ENCODE assay signal across 9 cellular contexts in the genomic region with DNA sequence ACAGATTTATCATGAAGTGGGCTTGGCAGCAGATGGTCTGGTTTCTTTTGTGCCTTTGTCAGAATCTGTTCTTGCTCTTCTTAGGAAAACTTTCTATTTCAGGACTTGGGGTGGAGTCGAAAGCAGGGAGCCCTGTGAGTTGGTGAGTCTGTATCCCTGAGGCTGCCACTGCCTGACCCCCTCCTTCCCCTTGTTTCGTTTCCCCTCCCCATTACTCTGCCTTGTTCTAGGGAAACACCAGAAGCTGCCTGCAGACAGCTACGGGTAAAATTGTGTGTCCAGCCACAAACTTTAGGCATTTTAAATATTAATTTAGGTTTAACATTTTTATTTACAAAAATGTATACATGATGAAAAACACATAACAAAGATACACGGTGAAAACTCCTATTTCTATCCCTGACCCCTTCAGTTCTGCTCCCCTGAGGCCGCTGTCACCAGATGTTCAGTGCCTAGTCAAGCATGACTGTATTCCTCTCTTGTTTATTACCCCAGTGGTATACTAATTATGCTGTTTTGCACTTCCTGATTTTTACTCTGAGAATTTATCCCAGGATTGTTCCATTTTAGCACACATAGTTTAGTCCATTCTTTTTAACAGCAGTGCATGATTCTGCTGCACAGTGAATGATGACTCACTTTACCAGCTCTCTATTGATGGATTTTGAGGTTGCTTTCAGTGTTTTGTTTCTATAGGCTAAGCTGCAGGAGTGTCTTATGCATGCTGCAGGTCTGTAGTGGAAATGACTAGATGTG. TPM values are rescaled to one million over a fixed set of nuclear protein-coding genes. Genes with fewer than 3 reads are reported as not detected.
DNase-seq lines count a peak whose midpoint lies in the region; ATAC-seq, FAIRE-seq and TF ChIP-seq lines count a peak whose summit lies in the region.
"Had no signal": no experiment of that assay in that cellular context is flagged by ENCODE, and none has a peak within 500 bp of the region (broad histone marks: within the 10 kb centered on the region; RNA-seq: fewer than 3 reads in every experiment).

No MANE protein-coding gene starts in this region.

- 51% methylated on average over 5 of the region's 5 CpGs for WGBS in K562 (ENCODE audit: insufficient coverage, low coverage, missing lambda C conversion rate)

- TF ChIP-seq RAD21 in K562 (CRISPR knock-in tag; conservative IDR thresholded peaks at IDR 0.05 in 1 of 2, IDR thresholded peaks at IDR 0.05 in 1 of 2), result no peak

- peaks cover 100% of the 10 kb centered on the region for H3K79me2 ChIP-seq in K562 (ENCODE audit: control insufficient read depth, insufficient read depth, low read length)

- H4K20me1 ChIP-seq in K562 (replicated peaks; ENCODE audit: control insufficient read depth, insufficient read depth, low read length), result peaks cover 17% of the 10 kb centered on the region

- no peak for TF ChIP-seq CTCF in K562 (IDR thresholded peaks at IDR 0.05 in 2 of 3, conservative IDR thresholded peaks at IDR 0.05 in 1 of 3; ENCODE audit: insufficient read depth in 2 of 3, low read depth in 1 of 3, low read length in 3 of 3)

- no peaks in the 10 kb centered on the region for H3K9me3 ChIP-seq in K562 (replicated peaks; ENCODE audit: control insufficient read depth, insufficient read depth, low read depth, low read length)
- no peaks in the 10 kb centered on the region for H3K9me3 ChIP-seq in muscle layer of duodenum (ENCODE audit: control insufficient read depth in 1 of 2, low read length in 2 of 2)

- H3K4me2 ChIP-seq in K562 (ENCODE audit: insufficient read depth, low read length), result no peak overlapping the region

- peaks cover 72 to 97% of the 10 kb centered on the region in 2 experiments for H3K4me1 ChIP-seq in K562 (replicated peaks in 1 of 2; ENCODE audit: control insufficient read depth in 2 of 2, insufficient read depth in 2 of 2, low read length in 2 of 2)
- peaks cover 78 to 79% of the 10 kb centered on the region in 2 donors for H3K4me1 ChIP-seq in muscle layer of duodenum (ENCODE audit: control insufficient read depth in 1 of 2, insufficient read depth in 2 of 2, low read length in 2 of 2)

- ATAC-seq in GM18520 (IDR thresholded peaks at IDR 0.05; ENCODE audit: unreplicated experiment) (peak; percentile 28), K562 (no peak)

- no peak overlapping the region; the same call in 2 of the 3 replicates for H3K27ac ChIP-seq in K562 (ENCODE audit: extremely low read depth, low read depth, low read length)
- peak overlapping the region; percentile 25 for H3K27ac ChIP-seq in muscle layer of duodenum (ENCODE audit: low read length)

- no peak overlapping the region for H3K4me3 ChIP-seq in K562
- no peak overlapping the region for H3K4me3 ChIP-seq in muscle layer of duodenum (ENCODE audit: low read depth in 1 of 2, low read length in 2 of 2)

- H2AFZ ChIP-seq in K562 (ENCODE audit: low read depth, low read length), result no peak overlapping the region

- H3K9ac ChIP-seq in K562 (ENCODE audit: insufficient read depth in 1 of 2, low read depth in 2 of 2, low read length in 2 of 2), result peak overlapping the region in 1 of 2 experiments; percentile 36; a peak in 1 of 4 replicates

- TF ChIP-seq EP300 in K562 (IDR thresholded peaks at IDR 0.05; ENCODE audit: low read length), result no peak

- H3K36me3 ChIP-seq in K562 (ENCODE audit: control insufficient read depth, insufficient read depth, low read length) (peaks cover 38% of the 10 kb centered on the region; the same call in 2 of the 3 replicates), muscle layer of duodenum (ENCODE audit: control insufficient read depth in 1 of 2, insufficient read depth in 2 of 2, low read length in 2 of 2) (no peaks in the 10 kb centered on the region)

- FAIRE-seq in K562 (lab: Jason Lieb, UNC), result no peak
- FAIRE-seq: endometrium had no signal

- in situ Hi-C loops in KBM-7 (cut with MboI; ENCODE audit: low pct_unique_long_range_greater_than_20kb, low sequenced_read_pairs) (no loop called here), K562 (cut with MboI) (no loop called here)

- CTCF ChIA-PET in K562 (lab: Yijun Ruan, JAX; ENCODE audit: low intra/inter-chr PET ratio), result no interaction called here

- peaks cover 3% of the 10 kb centered on the region for H3K9me1 ChIP-seq in K562 (ENCODE audit: control insufficient read depth, insufficient read depth, low read length)

- intact Hi-C loops in K562 (cut with micrococcal nuclease), result no loop called here

- H3K27me3 ChIP-seq in K562 (ENCODE audit: control insufficient read depth in 2 of 2, insufficient read depth in 2 of 2, low read length in 2 of 2), result no peaks in the 10 kb centered on the region
- no peaks in the 10 kb centered on the region for H3K27me3 ChIP-seq in muscle layer of duodenum (ENCODE audit: low read depth, low read length)

- DNase-seq in AG08395 (ENCODE audit: low spot score) (peak; percentile 63), KBM-7 (peak; percentile 73), K562 (ENCODE audit: extremely low read depth in 1 of 4, low spot score in 3 of 4) (no peak), GDM1 (lab: John Stamatoyannopoulos, UW) (no peak), middle frontal gyrus (ENCODE audit: extremely low spot score, low spot score) (no peak)
- no peak for DNase-seq in central memory CD4-positive, alpha-beta T cell

- POLR2A ChIA-PET in K562 (lab: Yijun Ruan, JAX), result interaction anchor here (2.7 kb wide), 1 partner anchor 35 kb away, joined by 9 read pairs; no protein-coding TSS in a partner anchor

- BruUV-seq in K562 (replicated peaks; lab: Mats Ljungman, UMichigan), result no TSS peak

- no peak for TF ChIP-seq POLR2A in K562 (conservative IDR thresholded peaks at IDR 0.05)

TF ChIP-seq in K562, 482 proteins besides CTCF, POLR2A, EP300 and RAD21 (continues in another document):
- TF ChIP-seq NCOA1 (IDR thresholded peaks at IDR 0.05; ENCODE audit: low read depth), result no peak
- no peak for TF ChIP-seq LCOR (CRISPR knock-in tag; IDR thresholded peaks at IDR 0.05)
- TF ChIP-seq ILF3 (IDR thresholded peaks at IDR 0.05; ENCODE audit: borderline replicate concordance), result no peak
- TF ChIP-seq, protein P1, sequence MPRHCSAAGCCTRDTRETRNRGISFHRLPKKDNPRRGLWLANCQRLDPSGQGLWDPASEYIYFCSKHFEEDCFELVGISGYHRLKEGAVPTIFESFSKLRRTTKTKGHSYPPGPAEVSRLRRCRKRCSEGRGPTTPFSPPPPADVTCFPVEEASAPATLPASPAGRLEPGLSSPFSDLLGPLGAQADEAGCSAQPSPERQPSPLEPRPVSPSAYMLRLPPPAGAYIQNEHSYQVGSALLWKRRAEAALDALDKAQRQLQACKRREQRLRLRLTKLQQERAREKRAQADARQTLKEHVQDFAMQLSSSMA (CRISPR knock-in tag; IDR thresholded peaks at IDR 0.05), result no peak
- 0 out of 4 replicates have a peak, but pooled peaks of 1 of the 2 experiments have one; percentile 40 for TF ChIP-seq FOXK2 (conservative IDR thresholded peaks at IDR 0.05 in 1 of 2, IDR thresholded peaks at IDR 0.05 in 1 of 2; ENCODE audit: low read depth in 2 of 2)
- TF ChIP-seq NFYB (IDR thresholded peaks at IDR 0.05; ENCODE audit: extremely low read depth, insufficient read length), result no peak
- no peak for TF ChIP-seq TARDBP (IDR thresholded peaks at IDR 0.05)
- no peak for TF ChIP-seq XRCC3 (IDR thresholded peaks at IDR 0.05)
- TF ChIP-seq NR2C2 (CRISPR knock-in tag; IDR thresholded peaks at IDR 0.05), result no peak
- no peak for TF ChIP-seq NR2C2 (tag; IDR thresholded peaks at IDR 0.05)
- no peak for TF ChIP-seq ZNF584 (CRISPR knock-in tag; IDR thresholded peaks at IDR 0.05; ENCODE audit: low read depth)
- TF ChIP-seq FOXM1 (IDR thresholded peaks at IDR 0.05; ENCODE audit: low read depth), result no peak
- no peak for TF ChIP-seq FOXM1 (CRISPR knock-in tag; IDR thresholded peaks at IDR 0.05; ENCODE audit: low read depth)
- no peak for TF ChIP-seq TAL1 (IDR thresholded peaks at IDR 0.05)

RNA-seq across cellular contexts. Expression of a gene that starts 9.1 kb away (rescaled TPM):
- total RNA-seq in K562 (2011; cell fraction: chromatin; rRNA removed; ENCODE audit: low replicate concordance), result 67.3 and 149 TPM in 2 replicates
- total RNA-seq in K562 (2011; cell fraction: nucleolus; rRNA removed), result 99.9 and 106 TPM in 2 replicates
- 117 and 138 TPM in 2 replicates for total RNA-seq in K562 (2011; cell fraction: nucleoplasm; rRNA removed)
- 22.4 and 33.3 TPM in 2 replicates for total RNA-seq in K562 (2014; rRNA removed)
- total RNA-seq in K562 (2014; rRNA removed; fragmentation: Illumina TruSeq; extraction: Trizol), result 19.0 and 23.3 TPM in 2 replicates
- total RNA-seq in K562 (2015; rRNA removed; fragmentation: Illumina TruSeq; extraction: Trizol), result 22.5 and 24.4 TPM in 2 replicates
- total RNA-seq in K562 (2021), result 89.2 and 92.9 TPM in 2 replicates
- polyA plus RNA-seq in K562 (2011; rRNA removed), result 42.9 and 65.1 TPM in 2 replicates
- polyA plus RNA-seq in K562 (2011; cell fraction: cytosol; rRNA removed), result 52.8 and 88.0 TPM in 2 replicates
- 52.2 and 85.9 TPM in 2 replicates for polyA plus RNA-seq in K562 (2011; cell fraction: nucleus; rRNA removed)
- polyA plus RNA-seq in K562 (2012), result 44.4 and 57.4 TPM in 2 replicates
- polyA plus RNA-seq in K562 (2014; fragmentation: Illumina TruSeq; extraction: Trizol), result 65.0 and 66.6 TPM in 2 replicates
- 1 to 10 TPM; 5.8 to 6.6 TPM for polyA plus RNA-seq in K562 (2014; fragmentation: Nextera tagmentation; extraction: Ambion mirVana)
- 47.2 and 57.2 TPM in 2 replicates for polyA plus RNA-seq in K562 (2014; rRNA removed)
- 21.6 and 45.5 TPM in 2 replicates for polyA minus RNA-seq in K562 (2011; rRNA and poly(A)+ RNA removed)
- 28.6 and 45.2 TPM in 2 replicates for polyA minus RNA-seq in K562 (2011; cell fraction: cytosol; rRNA and poly(A)+ RNA removed)
- polyA minus RNA-seq in K562 (2011; cell fraction: nucleus; rRNA and poly(A)+ RNA removed), result 20.1 and 21.1 TPM in 2 replicates

RNA-seq across cellular contexts. Expression of a gene that starts 54.8 kb away (rescaled TPM):
- 0.28 and 1.1 TPM in 2 replicates for total RNA-seq in K562 (2011; cell fraction: chromatin; rRNA removed; ENCODE audit: low replicate concordance)
- 0.33 and 0.53 TPM in 2 replicates for total RNA-seq in K562 (2011; cell fraction: nucleolus; rRNA removed)
- total RNA-seq in K562 (2011; cell fraction: nucleoplasm; rRNA removed), result 0.61 and 0.88 TPM in 2 replicates
- 0.14 and 0.41 TPM in 2 replicates for total RNA-seq in K562 (2014; rRNA removed)
- total RNA-seq in K562 (2014; rRNA removed; fragmentation: Illumina TruSeq; extraction: Trizol), result 0.64 and 0.84 TPM in 2 replicates
- total RNA-seq in K562 (2015; rRNA removed; fragmentation: Illumina TruSeq; extraction: Trizol), result 1.2 and 1.4 TPM in 2 replicates
- total RNA-seq in K562 (2021), result 0.71 and 0.87 TPM in 2 replicates
- polyA plus RNA-seq in K562 (2011; rRNA removed), result 0.14 and 0.75 TPM in 2 replicates
- 0.09 and 0.12 TPM in 2 replicates for polyA plus RNA-seq in K562 (2011; cell fraction: cytosol; rRNA removed)
- 0.11 TPM in 1 of 2 replicates, not detected in the other for polyA plus RNA-seq in K562 (2011; cell fraction: nucleus; rRNA removed)
- polyA plus RNA-seq in K562 (2012), result 1.1 and 1.7 TPM in 2 replicates
- polyA plus RNA-seq in K562 (2014; fragmentation: Illumina TruSeq; extraction: Trizol), result 0.83 and 1.1 TPM in 2 replicates
- polyA plus RNA-seq in K562 (2014; fragmentation: Nextera tagmentation; extraction: Ambion mirVana), result under 1 TPM; 0.17 to 0.53 TPM
- polyA plus RNA-seq in K562 (2014; rRNA removed), result 0.78 and 2.1 TPM in 2 replicates
- polyA minus RNA-seq in K562 (2011; rRNA and poly(A)+ RNA removed), result 0.21 TPM in 1 of 2 replicates, not detected in the other
- 0.38 and 0.55 TPM in 2 replicates for polyA minus RNA-seq in K562 (2011; cell fraction: cytosol; rRNA and poly(A)+ RNA removed)
- polyA minus RNA-seq in K562 (2011; cell fraction: nucleus; rRNA and poly(A)+ RNA removed), result 0.22 TPM in 1 of 2 replicates, not detected in the other

Comparison
In these comparisons a context has a peak if more than half of its experiments do, and no peak if none do; other contexts are left out.
1. DNase-seq: peak in AG08395 (single experiment) and KBM-7 (single experiment); none in K562 (0 of 4), GDM1 (single experiment), central memory CD4-positive, alpha-beta T cell (single experiment) and middle frontal gyrus (single experiment).